In the genomic region with DNA sequence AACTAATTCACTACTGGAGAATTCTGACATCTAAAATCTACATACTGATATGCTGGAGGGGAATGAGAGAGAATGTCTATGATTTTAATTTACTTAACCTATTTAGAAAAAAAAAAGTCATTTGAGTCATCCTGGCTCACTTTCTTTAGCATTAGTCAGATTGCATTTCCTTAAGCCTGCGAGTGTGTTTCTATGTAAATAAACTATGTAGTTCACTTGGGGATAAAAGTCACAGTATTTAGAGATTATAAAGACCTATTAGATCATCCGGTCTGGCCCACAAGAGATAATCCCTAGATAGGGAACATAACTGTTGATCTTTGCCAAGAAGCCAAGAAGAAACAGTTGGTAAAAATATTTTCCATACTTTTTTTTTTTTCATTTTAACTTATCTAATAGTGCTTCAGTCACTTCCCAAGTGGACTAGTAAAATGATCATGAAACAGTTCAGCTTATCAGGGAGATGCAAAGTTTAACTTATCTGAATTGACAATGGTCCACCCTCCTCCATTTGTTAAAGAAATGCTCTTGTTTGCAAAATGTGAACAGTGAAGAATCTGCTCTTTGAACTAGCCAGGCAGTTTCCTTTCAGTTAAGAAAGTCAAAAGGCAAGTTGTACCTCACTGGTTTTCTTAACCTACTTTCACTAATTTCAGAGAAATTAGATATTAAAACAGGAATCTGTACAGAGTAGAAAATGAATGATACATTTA, we compare ENCODE assay signal across 12 cellular contexts. TPM values are rescaled to one million over a fixed set of nuclear protein-coding genes. Genes with fewer than 3 reads are reported as not detected.
DNase-seq lines count a peak whose midpoint lies in the region; ATAC-seq, FAIRE-seq and TF ChIP-seq lines count a peak whose summit lies in the region.
"Had no signal": no experiment of that assay in that cellular context is flagged by ENCODE, and none has a peak within 500 bp of the region (broad histone marks: within the 10 kb centered on the region; RNA-seq: fewer than 3 reads in every experiment).

No MANE protein-coding gene starts in this region.

- no peak overlapping the region for H3K4me3 Mint-ChIP-seq in nephron
- no peak overlapping the region for H3K4me3 Mint-ChIP-seq in progenitor cell of endocrine pancreas (ENCODE audit: low read depth)
- H3K4me3 Mint-ChIP-seq: activated naive CD8-positive, alpha-beta T cell treated with anti-CD3 and anti-CD28 coated beads, Interleukin-2, amount 50 U/mL, for 24 hours had no signal

- no peaks in the 10 kb centered on the region for H3K27me3 Mint-ChIP-seq in nephron (ENCODE audit: low read depth)
- H3K27me3 Mint-ChIP-seq in progenitor cell of endocrine pancreas, result no peaks in the 10 kb centered on the region
- H3K27me3 Mint-ChIP-seq: activated naive CD8-positive, alpha-beta T cell treated with anti-CD3 and anti-CD28 coated beads, Interleukin-2, amount 50 U/mL, for 24 hours had no signal

- H3K36me3 Mint-ChIP-seq in nephron (ENCODE audit: low read depth), result no peaks in the 10 kb centered on the region
- no peaks in the 10 kb centered on the region for H3K36me3 Mint-ChIP-seq in progenitor cell of endocrine pancreas (ENCODE audit: insufficient read depth)

- peak overlapping the region in 2 of 3 experiments; percentile 44 to 59 for H3K27ac Mint-ChIP-seq in nephron
- H3K27ac Mint-ChIP-seq in progenitor cell of endocrine pancreas, result no peak overlapping the region
- H3K27ac Mint-ChIP-seq: activated naive CD8-positive, alpha-beta T cell treated with anti-CD3 and anti-CD28 coated beads, Interleukin-2, amount 50 U/mL, for 24 hours had no signal

- H3K4me1 Mint-ChIP-seq in nephron (peaks cover 53% of the 10 kb centered on the region), progenitor cell of endocrine pancreas (ENCODE audit: low read depth) (peaks cover 32% of the 10 kb centered on the region)
- H3K4me1 Mint-ChIP-seq: activated naive CD8-positive, alpha-beta T cell treated with anti-CD3 and anti-CD28 coated beads, Interleukin-2, amount 50 U/mL, for 24 hours had no signal

- DNase-seq in AG20443 (ENCODE audit: low spot score), result peak; percentile 61
- DNase-seq in RKO (ENCODE audit: low spot score), result peak; percentile 85
- no peak for DNase-seq in NCI-H510A (lab: John Stamatoyannopoulos, UW)
- DNase-seq in progenitor cell of endocrine pancreas (ENCODE audit: low spot score, unreplicated experiment), result no peak
- DNase-seq in H54 (ENCODE audit: insufficient read length, low spot score), result no peak
- DNase-seq: activated CD4-positive, alpha-beta T cell treated with anti-CD3 and anti-CD28 coated beads for 1 hour; activated naive CD8-positive, alpha-beta T cell treated with anti-CD3 and anti-CD28 coated beads, Interleukin-2, amount 50 U/mL, for 24 hours; retina; stimulated activated naive CD4-positive, alpha-beta T cell treated with Interleukin-2 at 50 U/mL for 16 hours had no signal

- no peak for FAIRE-seq in H54 (lab: Jason Lieb, UNC)

- H3K9me3 Mint-ChIP-seq in nephron (no peaks in the 10 kb centered on the region), progenitor cell of endocrine pancreas (ENCODE audit: low read depth) (no peaks in the 10 kb centered on the region)
- H3K9me3 Mint-ChIP-seq: activated naive CD8-positive, alpha-beta T cell treated with anti-CD3 and anti-CD28 coated beads, Interleukin-2, amount 50 U/mL, for 24 hours had no signal

- ATAC-seq in esophagus mucosa, result peak; percentile 73
- no peak for ATAC-seq in GM18868 (IDR thresholded peaks at IDR 0.05; ENCODE audit: unreplicated experiment)
- ATAC-seq: activated naive CD8-positive, alpha-beta T cell treated with anti-CD3 and anti-CD28 coated beads, Interleukin-2, amount 50 U/mL, for 24 hours had no signal

- no peak for TF ChIP-seq CTCF in nephron (IDR thresholded peaks at IDR 0.05; ENCODE audit: unreplicated experiment in 3 of 3)
- TF ChIP-seq CTCF in progenitor cell of endocrine pancreas (IDR thresholded peaks at IDR 0.05; ENCODE audit: unreplicated experiment), result no peak

- no peak for TF ChIP-seq POLR2A in H54 (IDR thresholded peaks at IDR 0.05; ENCODE audit: low read depth, low read length)

RNA-seq across cellular contexts. Expression of a gene that starts 21.2 kb away (rescaled TPM):
- total RNA-seq in esophagus mucosa (0.56 TPM), progenitor cell of endocrine pancreas (not detected in 2 replicates)

Comparison
In these comparisons a context has a peak if more than half of its experiments do, and no peak if none do; other contexts are left out.
1. DNase-seq: peak in AG20443 (single experiment) and RKO (single experiment); none in NCI-H510A (single experiment), progenitor cell of endocrine pancreas (single experiment) and H54 (single experiment).